In genomic region chr12:57935839-57936512, GRCh38 we compare ENCODE assay signal across 8 cellular contexts. TPM values are rescaled to one million over a fixed set of nuclear protein-coding genes. Genes with fewer than 3 reads are reported as not detected.
DNase-seq lines count a peak whose midpoint lies in the region; ATAC-seq and TF ChIP-seq lines count a peak whose summit lies in the region.

No MANE protein-coding gene starts in this region.

- H3K27me3 ChIP-seq in DND-41 (ENCODE audit: insufficient read depth, low read length, poor library complexity) (no peaks in the 10 kb centered on the region), Peyer's patch (no peaks in the 10 kb centered on the region), fibroblast of lung (ENCODE audit: control insufficient read depth, insufficient read depth, low read length) (no peaks in the 10 kb centered on the region)
- H3K27me3 ChIP-seq in naive thymus-derived CD4-positive, alpha-beta T cell (ENCODE audit: control insufficient read depth in 2 of 2, insufficient read depth in 2 of 2, low read length in 2 of 2) = no peaks in the 10 kb centered on the region

- H3K9ac ChIP-seq in DND-41 (ENCODE audit: low read depth, low read length) = peak overlapping the region; percentile 67
- peak overlapping the region; percentile 67 for H3K9ac ChIP-seq in fibroblast of lung (ENCODE audit: insufficient read depth, low read length)

- H2AFZ ChIP-seq in DND-41 (ENCODE audit: low read depth, low read length) = peak overlapping the region; percentile 72
- H2AFZ ChIP-seq in fibroblast of lung (ENCODE audit: low read length) = peak overlapping the region; percentile 82

- H3K36me3 ChIP-seq in DND-41 (ENCODE audit: insufficient read depth, low read length) (no peaks in the 10 kb centered on the region), KOPT-K1 (ENCODE audit: insufficient read depth, low read length) (peaks cover 14% of the 10 kb centered on the region), Peyer's patch (no peaks in the 10 kb centered on the region), fibroblast of lung (ENCODE audit: control insufficient read depth, insufficient read depth, low read length) (no peaks in the 10 kb centered on the region)
- H3K36me3 ChIP-seq in naive thymus-derived CD4-positive, alpha-beta T cell (ENCODE audit: control insufficient read depth in 2 of 3, insufficient read depth in 3 of 3, low read length in 3 of 3) = no peaks in the 10 kb centered on the region

- intact Hi-C loops in naive thymus-derived CD4-positive, alpha-beta T cell (cut with micrococcal nuclease) = loop anchor here (1.0 to 5.0 kb wide), 5 partner anchors 31 to 1641 kb away; partner anchors contain the start of gene DDIT3 (in 1 of the 2)

- TF ChIP-seq CTCF in DND-41 (IDR thresholded peaks at IDR 0.05; ENCODE audit: borderline replicate concordance, extremely low read depth, low read length, poor library complexity, severe bottlenecking) (no peak), Peyer's patch (IDR thresholded peaks at IDR 0.05) (no peak), fibroblast of lung (conservative IDR thresholded peaks at IDR 0.05 in 1 of 2, IDR thresholded peaks at IDR 0.05 in 1 of 2; ENCODE audit: low read depth in 1 of 2, low read length in 2 of 2) (no peak)

- peaks cover 0 to 15% (median 8%) of the 10 kb centered on the region in 5 donors for H3K36me3 Mint-ChIP-seq in naive thymus-derived CD4-positive, alpha-beta T cell
- no peaks in the 10 kb centered on the region for H3K36me3 Mint-ChIP-seq in stimulated activated memory B cell treated with anti-CD40 and anti-IgM and Interleukin-4, amounts not matched to agents 10 μg/mL and 1 μg/mL and 100 μg/mL, for 72 hours

- peak overlapping the region; percentile 98 to 100 (median 99) for H3K27ac Mint-ChIP-seq in naive thymus-derived CD4-positive, alpha-beta T cell
- peak overlapping the region; percentile 97 for H3K27ac Mint-ChIP-seq in stimulated activated memory B cell treated with anti-CD40 and anti-IgM and Interleukin-4, amounts not matched to agents 10 μg/mL and 1 μg/mL and 100 μg/mL, for 72 hours

- H3K4me1 ChIP-seq in DND-41 (ENCODE audit: insufficient read depth, low read length) (peaks cover 45% of the 10 kb centered on the region), Peyer's patch (peaks cover 0 to 9% (median 0%) of the 10 kb centered on the region in 4 donors), fibroblast of lung (ENCODE audit: control insufficient read depth, extremely low read depth, insufficient read depth, low read length) (peaks cover 6% of the 10 kb centered on the region)
- H3K4me1 ChIP-seq in naive thymus-derived CD4-positive, alpha-beta T cell (ENCODE audit: control insufficient read depth in 2 of 2, insufficient read depth in 2 of 2, low read length in 2 of 2) = peaks cover 21 to 23% of the 10 kb centered on the region in 2 donors

- H3K4me1 Mint-ChIP-seq in naive thymus-derived CD4-positive, alpha-beta T cell = peaks cover 21 to 47% (median 34%) of the 10 kb centered on the region in 7 donors
- H3K4me1 Mint-ChIP-seq in stimulated activated memory B cell treated with anti-CD40 and anti-IgM and Interleukin-4, amounts not matched to agents 10 μg/mL and 1 μg/mL and 100 μg/mL, for 72 hours = peaks cover 33% of the 10 kb centered on the region

- CTCF ChIA-PET in naive thymus-derived CD4-positive, alpha-beta T cell (lab: Charles Lee) = no interaction called here

- POLR2A ChIA-PET in naive thymus-derived CD4-positive, alpha-beta T cell (lab: Charles Lee) = interaction anchor here (0.6 to 0.9 kb wide), 3 partner anchors 93 to 1199 kb away, joined by 3 read pairs; no protein-coding TSS in a partner anchor

- DNase-seq in DND-41 = peak; percentile 98
- DNase-seq in Peyer's patch = peak; percentile 87 to 97 (median 91)
- peak; percentile 81 for DNase-seq in activated T-helper 1 cell treated with Interleukin-2 at 50 U/mL for 16 hours (ENCODE audit: low read depth)
- peak; percentile 92 for DNase-seq in fibroblast of lung (ENCODE audit: low read depth in 2 of 2)
- DNase-seq in naive thymus-derived CD4-positive, alpha-beta T cell = peak; percentile 65 to 95 (median 92)

- peak overlapping the region; percentile 70 for H3K4me2 ChIP-seq in DND-41 (ENCODE audit: insufficient read depth, low read length)
- H3K4me2 ChIP-seq in fibroblast of lung (ENCODE audit: extremely low read depth, insufficient read depth, low read length) = peak overlapping the region; percentile 94

- H3K9me3 ChIP-seq in DND-41 (ENCODE audit: insufficient read depth, low read length, severe bottlenecking) = no peaks in the 10 kb centered on the region
- no peaks in the 10 kb centered on the region for H3K9me3 ChIP-seq in KOPT-K1 (ENCODE audit: insufficient read depth, low read length, poor library complexity, severe bottlenecking)
- no peaks in the 10 kb centered on the region for H3K9me3 ChIP-seq in Peyer's patch
- H3K9me3 ChIP-seq in fibroblast of lung (ENCODE audit: control insufficient read depth, insufficient read depth, low read depth, low read length) = no peaks in the 10 kb centered on the region
- no peaks in the 10 kb centered on the region for H3K9me3 ChIP-seq in naive thymus-derived CD4-positive, alpha-beta T cell (ENCODE audit: control insufficient read depth in 2 of 3, low read length in 3 of 3)

- ATAC-seq in DND-41 (ENCODE audit: insufficient read depth, low read depth) (peak; percentile 90), GM21825 (IDR thresholded peaks at IDR 0.05; ENCODE audit: unreplicated experiment) (peak; percentile 99)
- peak; percentile 96 for ATAC-seq in naive thymus-derived CD4-positive, alpha-beta T cell
- ATAC-seq in stimulated activated memory B cell treated with anti-CD40 and anti-IgM and Interleukin-4, amounts not matched to agents 10 μg/mL and 1 μg/mL and 100 μg/mL, for 72 hours = peak; percentile 100

- H3K27ac ChIP-seq in DND-41 (ENCODE audit: low read length) = peak overlapping the region; percentile 97
- peak overlapping the region; percentile 99 for H3K27ac ChIP-seq in KOPT-K1 (ENCODE audit: low read depth, low read length, poor library complexity, severe bottlenecking)
- peak overlapping the region; percentile 52 to 78 (median 65) for H3K27ac ChIP-seq in Peyer's patch
- peak overlapping the region; percentile 90 for H3K27ac ChIP-seq in fibroblast of lung (ENCODE audit: insufficient read depth, low read length)
- peak overlapping the region; percentile 98 for H3K27ac ChIP-seq in naive thymus-derived CD4-positive, alpha-beta T cell (ENCODE audit: low read depth, low read length)

- peaks cover 0 to 5% (median 0%) of the 10 kb centered on the region in 11 donors for H3K9me3 Mint-ChIP-seq in naive thymus-derived CD4-positive, alpha-beta T cell
- H3K9me3 Mint-ChIP-seq in stimulated activated memory B cell treated with anti-CD40 and anti-IgM and Interleukin-4, amounts not matched to agents 10 μg/mL and 1 μg/mL and 100 μg/mL, for 72 hours = no peaks in the 10 kb centered on the region

- H3K79me2 ChIP-seq in DND-41 (ENCODE audit: insufficient read depth, low read length) (peaks cover 21% of the 10 kb centered on the region), fibroblast of lung (ENCODE audit: control insufficient read depth, insufficient read depth, low read length) (no peaks in the 10 kb centered on the region)

- peak overlapping the region; percentile 84 to 99 (median 98) for H3K4me3 Mint-ChIP-seq in naive thymus-derived CD4-positive, alpha-beta T cell
- H3K4me3 Mint-ChIP-seq in stimulated activated memory B cell treated with anti-CD40 and anti-IgM and Interleukin-4, amounts not matched to agents 10 μg/mL and 1 μg/mL and 100 μg/mL, for 72 hours = peak overlapping the region; percentile 97

- TF ChIP-seq POLR2A in Peyer's patch (IDR thresholded peaks at IDR 0.05) = peak; percentile 18 to 44

- H4K20me1 ChIP-seq in DND-41 (ENCODE audit: insufficient read depth, low read length) (no peaks in the 10 kb centered on the region), fibroblast of lung (ENCODE audit: control insufficient read depth, extremely low read depth, insufficient read depth, low read length) (no peaks in the 10 kb centered on the region)

- peaks cover 0 to 2% (median 0%) of the 10 kb centered on the region in 5 donors for H3K27me3 Mint-ChIP-seq in naive thymus-derived CD4-positive, alpha-beta T cell
- no peaks in the 10 kb centered on the region for H3K27me3 Mint-ChIP-seq in stimulated activated memory B cell treated with anti-CD40 and anti-IgM and Interleukin-4, amounts not matched to agents 10 μg/mL and 1 μg/mL and 100 μg/mL, for 72 hours

- H3K4me3 ChIP-seq in DND-41 (ENCODE audit: low read depth in 1 of 2, low read length in 2 of 2) = peak overlapping the region; percentile 46 to 63
- H3K4me3 ChIP-seq in Peyer's patch = peak overlapping the region; percentile 45 to 57 (median 54)
- H3K4me3 ChIP-seq in fibroblast of lung (replicated peaks in 1 of 4; ENCODE audit: control extremely low read depth in 1 of 4, insufficient read depth in 1 of 4, low read depth in 3 of 4, low read length in 4 of 4) = peak overlapping the region; percentile 59 to 79 (median 62)
- H3K4me3 ChIP-seq in naive thymus-derived CD4-positive, alpha-beta T cell (ENCODE audit: low read length) = peak overlapping the region; percentile 71

RNA-seq across cellular contexts. Expression of gene ATP23, which starts 5.4 kb away (rescaled TPM):
- 10 to 100 TPM in 2 of 4 donors, 1 to 10 TPM in 1, not detected in 1; 5.9 to 29.2 (median 12.5) TPM for total RNA-seq in Peyer's patch
- 8.5 and 9.4 TPM in 2 replicates for total RNA-seq in fibroblast of lung
- polyA plus RNA-seq in fibroblast of lung = 4.8 and 8.7 TPM in 2 replicates
- polyA plus RNA-seq in fibroblast of lung (2012) = 4.2 and 5.3 TPM in 2 replicates
- 7.6 TPM in 1 of 2 replicates, not detected in the other for polyA minus RNA-seq in fibroblast of lung (ENCODE audit: low replicate concordance)
- total RNA-seq in naive thymus-derived CD4-positive, alpha-beta T cell = 10 to 100 TPM in 1 of 5 experiments, 1 to 10 TPM in 4; 7.2 to 12.3 (median 8.2) TPM
- polyA plus RNA-seq in naive thymus-derived CD4-positive, alpha-beta T cell = 10 to 100 TPM; 30.1 to 31.1 TPM

Comparison
In these comparisons a context has a peak if more than half of its experiments do, and no peak if none do; other contexts are left out.
1. Peak in every context shown above with its lines: DNase-seq, ATAC-seq, H3K4me3 ChIP-seq and H3K27ac ChIP-seq.